ENCODE assay signal across 26 cellular contexts in genomic region chr13:65562305-65562704, GRCh38.
"Had no signal": no experiment of that assay in that cellular context is flagged by ENCODE, and none has a peak within 500 bp of the region (broad histone marks: within the 10 kb centered on the region; RNA-seq: fewer than 3 reads in every experiment).

No MANE protein-coding gene starts in this region.

- H3K27ac ChIP-seq: colonic mucosa, epithelial cell of prostate, esophagus squamous epithelium, gastrocnemius medialis, heart right ventricle, left lung, lower lobe of right lung had no signal

- FAIRE-seq: endometrium, islet of Langerhans, keratinocyte had no signal

- H3K4me1 ChIP-seq: colonic mucosa, esophagus squamous epithelium, gastrocnemius medialis, heart right ventricle, left lung, lower lobe of right lung had no signal

- H3K4me3 ChIP-seq: colonic mucosa, esophagus squamous epithelium, gastrocnemius medialis, heart right ventricle, left lung, lower lobe of right lung, mucosa of descending colon had no signal

- DNase-seq: colonic mucosa; cortex of kidney; effector CD8-positive, alpha-beta T cell; effector memory CD8-positive, alpha-beta T cell; endodermal cell; erythroblast; esophagus squamous epithelium; foreskin fibroblast; foreskin melanocyte; gastrocnemius medialis; glutamatergic neuron; head of caudate nucleus; heart right ventricle; hippocampal formation; left cardiac atrium; left lung; left ventricle myocardium superior; lower lobe of right lung; mesenchymal stem cell; mucosa of descending colon; naive B cell had no signal

- H3K36me3 ChIP-seq: colonic mucosa, esophagus squamous epithelium, gastrocnemius medialis, heart right ventricle, left lung, lower lobe of right lung had no signal

- H3K27me3 ChIP-seq: colonic mucosa, esophagus squamous epithelium, gastrocnemius medialis, heart right ventricle, left lung had no signal

- H3K9me3 ChIP-seq: colonic mucosa, esophagus squamous epithelium, gastrocnemius medialis, lower lobe of right lung had no signal

- ATAC-seq: effector memory CD8-positive, alpha-beta T cell; esophagus mucosa; gastrocnemius medialis; heart right ventricle; left cardiac atrium; left lung; left ventricle myocardium superior; lower lobe of right lung; mucosa of descending colon had no signal
